In the genomic region with DNA sequence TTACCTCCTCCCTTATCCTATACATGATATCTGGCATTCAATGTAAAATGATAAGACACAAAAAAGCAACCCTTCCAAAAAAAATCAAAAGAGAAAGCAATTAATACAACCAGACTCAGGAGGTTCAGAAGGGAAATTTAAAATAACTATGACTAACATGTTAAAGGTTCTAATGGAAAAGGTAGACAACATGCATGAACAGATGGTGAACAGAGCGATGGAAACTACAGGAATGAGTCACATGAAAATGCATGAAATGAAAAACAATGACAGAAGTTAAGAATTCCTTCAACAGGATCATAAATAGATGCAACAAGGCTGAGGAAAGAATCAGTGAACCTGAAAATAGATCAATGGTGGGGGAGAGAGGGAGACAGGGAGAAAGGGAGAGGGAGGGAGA, we compare ENCODE assay signal across 32 cellular contexts. TPM values are rescaled to one million over a fixed set of nuclear protein-coding genes. Genes with fewer than 3 reads are reported as not detected.
A peak's percentile ranks its signal among the peaks of the same experiment; 100 is the strongest.
DNase-seq lines count a peak whose midpoint lies in the region; ATAC-seq, FAIRE-seq and TF ChIP-seq lines count a peak whose summit lies in the region.
"Had no signal": no experiment of that assay in that cellular context is flagged by ENCODE, and none has a peak within 500 bp of the region (broad histone marks: within the 10 kb centered on the region; RNA-seq: fewer than 3 reads in every experiment).

No MANE protein-coding gene starts in this region.

- H3K4me1 ChIP-seq in A549 (no peaks in the 10 kb centered on the region), GM23248 (ENCODE audit: insufficient read depth) (peaks cover 4% of the 10 kb centered on the region; the same call in 1 of the 2 replicates), neural progenitor cell (no peaks in the 10 kb centered on the region)
- H3K4me1 ChIP-seq: Caco-2, foreskin keratinocyte, heart right ventricle, prostate gland had no signal

- H3K27ac ChIP-seq in A549, result no peak overlapping the region
- H3K27ac ChIP-seq in GM23248, result no peak overlapping the region
- H3K27ac ChIP-seq in neural progenitor cell, result no peak overlapping the region
- H3K27ac ChIP-seq: 22Rv1, brain microvascular endothelial cell, C4-2B, esophagus muscularis mucosa, foreskin keratinocyte, heart right ventricle, prostate gland, WERI-Rb-1 had no signal

- H4K20me1 ChIP-seq in GM23248 (ENCODE audit: insufficient read depth) (no peaks in the 10 kb centered on the region), neural progenitor cell (ENCODE audit: low read depth) (no peaks in the 10 kb centered on the region)

- in situ Hi-C loops in GM23248 (cut with MboI), result no loop called here

- 97% methylated on average over 1 of the region's 1 CpG for WGBS in A549 (ENCODE audit: missing lambda C conversion rate)
- 100% methylated on average over 1 of the region's 1 CpG for WGBS in GM23248 (ENCODE audit: low coverage in 1 of 2, low lambda C conversion rate in 2 of 2, missing lambda C conversion rate in 2 of 2), 2 experiments

- POLR2A ChIA-PET in A549 (lab: Yijun Ruan, JAX), result interaction anchor here (0.7 kb wide), 1 partner anchor 141 kb away, joined by 5 read pairs; no protein-coding TSS in a partner anchor

- H3K27ac Mint-ChIP-seq in T-helper 2 cell treated with Interferon-gamma antibody and Interleukin-4, amounts not matched to agents 5 μg/mL and 100 μg/mL, for 36 hours, result peak overlapping the region; percentile 5
- peak overlapping the region; percentile 81 for H3K27ac Mint-ChIP-seq in activated naive CD8-positive, alpha-beta T cell
- H3K27ac Mint-ChIP-seq in nephron progenitor cell (peak overlapping the region; percentile 1), osteocyte (ENCODE audit: unreplicated experiment) (no peak overlapping the region), neural progenitor cell (no peak overlapping the region)
- H3K27ac Mint-ChIP-seq: activated CD4-positive, alpha-beta T cell treated with anti-CD3 and anti-CD28 coated beads, Interleukin-2, amount 10 ng/mL, durations not matched to agents 7 days and 5 days; GM23338 had no signal

- H3K9ac ChIP-seq in GM23248 (no peak overlapping the region), neural progenitor cell (no peak overlapping the region)

- H3F3A ChIP-seq in GM23248 (ENCODE audit: insufficient read depth) (peaks cover 3% of the 10 kb centered on the region; the same call in 1 of the 2 replicates), neural progenitor cell (ENCODE audit: low read depth) (no peaks in the 10 kb centered on the region)

- peaks cover 48% of the 10 kb centered on the region for H3K36me3 ChIP-seq in GM23248 (ENCODE audit: low read depth)
- H3K36me3 ChIP-seq in neural progenitor cell, result peaks cover 14% of the 10 kb centered on the region
- H3K36me3 ChIP-seq: prostate gland had no signal

- no peaks in the 10 kb centered on the region for H3K27me3 Mint-ChIP-seq in T-helper 2 cell treated with Interferon-gamma antibody and Interleukin-4, amounts not matched to agents 5 μg/mL and 100 μg/mL, for 36 hours (ENCODE audit: low read depth)
- H3K27me3 Mint-ChIP-seq in activated naive CD8-positive, alpha-beta T cell, result no peaks in the 10 kb centered on the region
- no peaks in the 10 kb centered on the region for H3K27me3 Mint-ChIP-seq in nephron progenitor cell (ENCODE audit: low read depth, poor library complexity)
- no peaks in the 10 kb centered on the region for H3K27me3 Mint-ChIP-seq in osteocyte (ENCODE audit: unreplicated experiment)
- no peaks in the 10 kb centered on the region for H3K27me3 Mint-ChIP-seq in neural progenitor cell (ENCODE audit: insufficient read depth, low read depth)
- H3K27me3 Mint-ChIP-seq: activated CD4-positive, alpha-beta T cell treated with anti-CD3 and anti-CD28 coated beads, Interleukin-2, amount 10 ng/mL, durations not matched to agents 7 days and 5 days had no signal

- no peaks in the 10 kb centered on the region for H3K79me2 ChIP-seq in GM23248 (ENCODE audit: insufficient read depth)
- H3K79me2 ChIP-seq in neural progenitor cell (ENCODE audit: low read depth), result no peaks in the 10 kb centered on the region

- H3K4me3 ChIP-seq in A549 (no peak overlapping the region), GM23248 (no peak overlapping the region), neural progenitor cell (no peak overlapping the region)
- H3K4me3 ChIP-seq: esophagus muscularis mucosa, GM23338, heart right ventricle, prostate gland had no signal

- H3K36me3 Mint-ChIP-seq in T-helper 2 cell treated with Interferon-gamma antibody and Interleukin-4, amounts not matched to agents 5 μg/mL and 100 μg/mL, for 36 hours (ENCODE audit: low read depth), result peaks cover 58% of the 10 kb centered on the region
- H3K36me3 Mint-ChIP-seq in activated naive CD8-positive, alpha-beta T cell, result peaks cover 29% of the 10 kb centered on the region
- peaks cover 75% of the 10 kb centered on the region for H3K36me3 Mint-ChIP-seq in nephron progenitor cell (ENCODE audit: low read depth)
- peaks cover 41% of the 10 kb centered on the region for H3K36me3 Mint-ChIP-seq in osteocyte (ENCODE audit: unreplicated experiment)
- peaks cover 34% of the 10 kb centered on the region for H3K36me3 Mint-ChIP-seq in neural progenitor cell

- H3K4me2 ChIP-seq in A549, result no peak overlapping the region
- no peak overlapping the region for H3K4me2 ChIP-seq in GM23248 (ENCODE audit: unreplicated experiment)
- no peak overlapping the region for H3K4me2 ChIP-seq in neural progenitor cell
- H3K4me2 ChIP-seq: GM23338 had no signal

- DNase-seq in T-helper 2 cell treated with Interferon-gamma antibody and Interleukin-4, amounts not matched to agents 5 μg/mL and 100 μg/mL, for 36 hours (ENCODE audit: low spot score), result no peak
- DNase-seq in T-helper 2 cell, result no peak
- no peak for DNase-seq in A549 (ENCODE audit: low read depth in 1 of 2, low spot score in 1 of 2)
- no peak for DNase-seq in nephron progenitor cell
- no peak for DNase-seq in osteocyte (ENCODE audit: extremely low spot score, unreplicated experiment)
- no peak for DNase-seq in GM23248
- no peak for DNase-seq in neural progenitor cell (ENCODE audit: low spot score)
- DNase-seq: activated CD4-positive, alpha-beta T cell treated with anti-CD3 and anti-CD28 coated beads, Interleukin-2, amount 10 ng/mL, durations not matched to agents 7 days and 5 days; activated CD8-positive, alpha-beta memory T cell treated with anti-CD3 and anti-CD28 coated beads, Interleukin-2, amount 50 U/mL, for 4 hours; activated effector memory CD4-positive, alpha-beta T cell treated with anti-CD3 and anti-CD28 coated beads, Interleukin-2, amount 50 U/mL, for 16 hours; amygdala; brain microvascular endothelial cell; Caco-2; cerebellar nuclear complex; heart right ventricle; kidney; NCI-H1048; NCI-H1694 treated with DMSO at 0.1 percent for 48 hours; NCI-H510A; stimulated activated CD4-positive, alpha-beta T cell treated with anti-CD3 and anti-CD28 coated beads, Interleukin-12 subunit alpha, Interleukin-12 subunit beta, amount 100 ng/mL, for 4 hours; stimulated activated CD4-positive, alpha-beta T cell treated with anti-CD3 and anti-CD28 coated beads, Interleukin-4, amount 100 ng/mL, for 1 hour; substantia nigra; T-helper 9 cell; WERI-Rb-1 had no signal

- H3K9me3 ChIP-seq in A549 (peaks cover 18% of the 10 kb centered on the region), GM23248 (ENCODE audit: low read depth) (no peaks in the 10 kb centered on the region), neural progenitor cell (ENCODE audit: low read depth) (no peaks in the 10 kb centered on the region)
- H3K9me3 ChIP-seq: prostate gland had no signal

- FAIRE-seq in A549 (lab: Jason Lieb, UNC), result no peak
- FAIRE-seq: kidney had no signal

- TF ChIP-seq CTCF in A549 (IDR thresholded peaks at IDR 0.05) (no peak), nephron progenitor cell (IDR thresholded peaks at IDR 0.05) (no peak), osteocyte (IDR thresholded peaks at IDR 0.05) (no peak), neural progenitor cell (IDR thresholded peaks at IDR 0.05) (no peak)

- TF ChIP-seq RAD21 in A549 (conservative IDR thresholded peaks at IDR 0.05 in 1 of 2, IDR thresholded peaks at IDR 0.05 in 1 of 2), result no peak

- no peak for TF ChIP-seq EP300 in A549 (IDR thresholded peaks at IDR 0.05)

- TF ChIP-seq POLR2A in A549 (IDR thresholded peaks at IDR 0.05; ENCODE audit: low read length), result no peak

- peaks cover 6% of the 10 kb centered on the region for H3K9me3 Mint-ChIP-seq in T-helper 2 cell treated with Interferon-gamma antibody and Interleukin-4, amounts not matched to agents 5 μg/mL and 100 μg/mL, for 36 hours
- H3K9me3 Mint-ChIP-seq in activated naive CD8-positive, alpha-beta T cell (ENCODE audit: low read depth), result peaks cover 6% of the 10 kb centered on the region
- H3K9me3 Mint-ChIP-seq in nephron progenitor cell, result peaks cover 8% of the 10 kb centered on the region
- H3K9me3 Mint-ChIP-seq in osteocyte (ENCODE audit: unreplicated experiment), result peaks cover 9% of the 10 kb centered on the region
- peaks cover 6% of the 10 kb centered on the region for H3K9me3 Mint-ChIP-seq in neural progenitor cell
- H3K9me3 Mint-ChIP-seq: GM23338 had no signal

- H3K4me3 Mint-ChIP-seq in T-helper 2 cell treated with Interferon-gamma antibody and Interleukin-4, amounts not matched to agents 5 μg/mL and 100 μg/mL, for 36 hours, result no peak overlapping the region
- peak overlapping the region; percentile 15 for H3K4me3 Mint-ChIP-seq in activated naive CD8-positive, alpha-beta T cell
- H3K4me3 Mint-ChIP-seq in nephron progenitor cell (no peak overlapping the region), osteocyte (ENCODE audit: unreplicated experiment) (no peak overlapping the region), neural progenitor cell (no peak overlapping the region)
- H3K4me3 Mint-ChIP-seq: activated CD4-positive, alpha-beta T cell treated with anti-CD3 and anti-CD28 coated beads, Interleukin-2, amount 10 ng/mL, durations not matched to agents 7 days and 5 days; GM23338 had no signal

- no peak for ATAC-seq in A549
- ATAC-seq: foreskin keratinocyte, GM23338, heart right ventricle, sciatic nerve had no signal

- H3K9me2 ChIP-seq in GM23248 (ENCODE audit: insufficient read depth), result no peaks in the 10 kb centered on the region

- no peak overlapping the region for H2AFZ ChIP-seq in GM23248
- H2AFZ ChIP-seq in neural progenitor cell (replicated peaks), result no peak overlapping the region
- H2AFZ ChIP-seq: GM23338 had no signal

- H3K27me3 ChIP-seq in GM23248 (replicated peaks; ENCODE audit: insufficient read depth) (no peaks in the 10 kb centered on the region), neural progenitor cell (no peaks in the 10 kb centered on the region)
- H3K27me3 ChIP-seq: brain microvascular endothelial cell, esophagus muscularis mucosa, foreskin keratinocyte, heart right ventricle had no signal

- no peaks in the 10 kb centered on the region for H3K4me1 Mint-ChIP-seq in T-helper 2 cell treated with Interferon-gamma antibody and Interleukin-4, amounts not matched to agents 5 μg/mL and 100 μg/mL, for 36 hours (ENCODE audit: low read depth)
- H3K4me1 Mint-ChIP-seq in activated naive CD8-positive, alpha-beta T cell (ENCODE audit: low read depth), result peaks cover 5% of the 10 kb centered on the region
- H3K4me1 Mint-ChIP-seq in nephron progenitor cell (no peaks in the 10 kb centered on the region), osteocyte (ENCODE audit: unreplicated experiment) (no peaks in the 10 kb centered on the region), neural progenitor cell (no peaks in the 10 kb centered on the region)
- H3K4me1 Mint-ChIP-seq: activated CD4-positive, alpha-beta T cell treated with anti-CD3 and anti-CD28 coated beads, Interleukin-2, amount 10 ng/mL, durations not matched to agents 7 days and 5 days; GM23338 had no signal

- CTCF ChIA-PET in A549 (lab: Yijun Ruan, JAX), result interaction anchor here (0.9 kb wide), 1 partner anchor 160 kb away, joined by 3 read pairs; no protein-coding TSS in a partner anchor

RNA-seq across cellular contexts. Expression of a gene that starts 26.1 kb away (rescaled TPM):
- polyA plus RNA-seq in A549 (2011; rRNA removed) (68.3 and 79.0 TPM in 2 replicates), A549 (2017; fragmentation: RNase III; extraction: RNeasy Plus Mini Kit Qiagen cat#74134 plus additional on column Dnase treatment) (51.0 to 57.9 TPM (median 55.7 TPM) in 3 replicates), GM23248 (2016; fragmentation: Nextera tagmentation; extraction: Ambion mirVana) (37.5 and 41.8 TPM in 2 replicates)
- 60.0 and 62.2 TPM in 2 replicates for polyA plus RNA-seq in A549 (2012; cell fraction: cytosol; rRNA removed)
- polyA plus RNA-seq in A549 (2012; cell fraction: nucleus; rRNA removed), result 106 and 124 TPM in 2 replicates
- polyA minus RNA-seq in A549 (2011; rRNA and poly(A)+ RNA removed), result 51.3 and 63.6 TPM in 2 replicates
- total RNA-seq in osteocyte (47.8 and 50.3 TPM in 2 replicates), neural progenitor cell (ENCODE audit: low replicate concordance) (68.9 and 71.5 TPM in 2 replicates)
- 38.8 and 42.9 TPM in 2 replicates for total RNA-seq in GM23248 (2014; rRNA removed; shearing (Covaris generic))

Comparison
In these comparisons a context has a peak if more than half of its experiments do, and no peak if none do; other contexts are left out.
1. H3K27ac Mint-ChIP-seq: peak in T-helper 2 cell treated with Interferon-gamma antibody and Interleukin-4, amounts not matched to agents 5 μg/mL and 100 μg/mL, for 36 hours (single experiment), activated naive CD8-positive, alpha-beta T cell (single experiment) and nephron progenitor cell (single experiment); none in osteocyte (single experiment) and neural progenitor cell (single experiment).